In genomic region chr11:18775492-18776292, GRCh38 we compare ENCODE assay signal across 9 cellular contexts. TPM values are rescaled to one million over a fixed set of nuclear protein-coding genes. Genes with fewer than 3 reads are reported as not detected.
DNase-seq lines count a peak whose midpoint lies in the region; ATAC-seq, FAIRE-seq and TF ChIP-seq lines count a peak whose summit lies in the region.
"Had no signal": no experiment of that assay in that cellular context is flagged by ENCODE, and none has a peak within 500 bp of the region (broad histone marks: within the 10 kb centered on the region; RNA-seq: fewer than 3 reads in every experiment).

No MANE protein-coding gene starts in this region.

- H3K9ac ChIP-seq in GM12878 (ENCODE audit: control insufficient read depth, insufficient read depth, low read length), result no peak overlapping the region
- H3K9ac ChIP-seq: BLaER1 treated with 17β-estradiol and CSF1 and Interleukin-3, amounts not matched to agents 10 nM and 100 nM had no signal

- no peak overlapping the region for H3K27ac ChIP-seq in GM12878 (ENCODE audit: control insufficient read depth, insufficient read depth)
- H3K27ac ChIP-seq: BLaER1 treated with 17β-estradiol and CSF1 and Interleukin-3, amounts not matched to agents 10 nM and 100 nM had no signal

- TF ChIP-seq RAD21 in GM12878 (IDR thresholded peaks at IDR 0.05; ENCODE audit: insufficient read depth, low read depth, low read length), result peak; percentile 70

- TF ChIP-seq EP300 in GM12878 (IDR thresholded peaks at IDR 0.05; ENCODE audit: borderline replicate concordance in 1 of 2, control insufficient read depth in 1 of 2, low read depth in 2 of 2, low read length in 2 of 2), result no peak

- ATAC-seq in GM21529 (IDR thresholded peaks at IDR 0.05; ENCODE audit: unreplicated experiment), result peak; percentile 87
- peak; percentile 94 for ATAC-seq in GM12878

- H4K20me1 ChIP-seq in GM12878 (ENCODE audit: control insufficient read depth, insufficient read depth), result no peaks in the 10 kb centered on the region

- DNase-seq in NCI-H1105 treated with DMSO at 0.1 percent for 48 hours (lab: John Stamatoyannopoulos, UW), result peak; percentile 13
- DNase-seq in NCI-H1105 (lab: John Stamatoyannopoulos, UW), result no peak
- peak; percentile 61 for DNase-seq in HuH-7 (ENCODE audit: low spot score)
- peak; percentile 23 to 45 for DNase-seq in SW 1271 (lab: John Stamatoyannopoulos, UW)
- DNase-seq in GM12878 (ENCODE audit: low read depth, low spot score), result no peak
- DNase-seq in kidney glomerular epithelial cell (lab: John Stamatoyannopoulos, UW), result peak; percentile 13
- peak; percentile 61 for DNase-seq in stimulated activated CD8-positive, alpha-beta memory T cell treated with anti-CD3 and anti-CD28 coated beads, Interleukin-2, amount 100 ng/mL, for 48 hours (ENCODE audit: low read depth in 2 of 2)

- peak; percentile 81 to 92 (median 92) for TF ChIP-seq CTCF in GM12878 (IDR thresholded peaks at IDR 0.05 in 2 of 3, conservative IDR thresholded peaks at IDR 0.05 in 1 of 3; ENCODE audit: control insufficient read depth in 2 of 3, extremely low read depth in 1 of 3, insufficient read depth in 1 of 3, low read depth in 3 of 3, low read length in 3 of 3)

- RAD21 ChIA-PET in GM12878 (lab: Charles Lee; ENCODE audit: unreplicated experiment), result interaction anchor here (0.9 to 5.1 kb wide), 13 partner anchors 10 to 235 kb away, joined by 3 to 34 read pairs (median 4); partner anchors contain the start of gene SPTY2D1

- FAIRE-seq in GM12878 (lab: Jason Lieb, UNC), result peak; percentile 91

- TF ChIP-seq POLR2A in GM12878 (IDR thresholded peaks at IDR 0.05; ENCODE audit: low read depth, low read length), result no peak

- no peaks in the 10 kb centered on the region; the same call in 2 of the 3 replicates for H3K9me3 ChIP-seq in GM12878 (replicated peaks; ENCODE audit: control insufficient read depth, insufficient read depth, low read length)
- H3K9me3 ChIP-seq: BLaER1 treated with 17β-estradiol and CSF1 and Interleukin-3, amounts not matched to agents 10 nM and 100 nM had no signal

- CTCF ChIA-PET in GM12878 (lab: Yijun Ruan, JAX), result interaction anchor here (0.7 to 7.9 kb wide), 26 partner anchors 9 to 660 kb away, joined by 3 to 310 read pairs (median 5); no protein-coding TSS in a partner anchor

- POLR2A ChIA-PET in GM12878 (lab: Charles Lee), result no interaction called here

- no TSS peak for BruUV-seq in GM12878 (replicated peaks; lab: Mats Ljungman, UMichigan)

- peaks cover 5% of the 10 kb centered on the region for H3K4me1 ChIP-seq in GM12878 (ENCODE audit: control insufficient read depth, insufficient read depth, low read length)

- H2AFZ ChIP-seq in GM12878 (ENCODE audit: control insufficient read depth, low read depth, low read length), result no peak overlapping the region

- WGBS in GM12878 (ENCODE audit: insufficient coverage, insufficient replicate concordance, low lambda C conversion rate, missing lambda C conversion rate), result 37% methylated on average over 14 of the region's 16 CpGs

- SMC1A ChIA-PET in GM12878 (lab: Charles Lee; ENCODE audit: uncharacterized antibody, unreplicated experiment), result interaction anchor here (0.6 to 11.8 kb wide), 16 partner anchors 10 to 249 kb away, joined by 3 to 174 read pairs (median 4); partner anchors contain the start of genes TSG101 and UEVLD

- H3K36me3 ChIP-seq in GM12878 (ENCODE audit: control insufficient read depth in 2 of 2, insufficient read depth in 2 of 2, low read length in 1 of 2), result no peaks in the 10 kb centered on the region
- H3K36me3 ChIP-seq: BLaER1 treated with 17β-estradiol and CSF1 and Interleukin-3, amounts not matched to agents 10 nM and 100 nM had no signal

- H3K4me3 ChIP-seq in GM12878, result no peak overlapping the region
- H3K4me3 ChIP-seq: BLaER1 treated with 17β-estradiol and CSF1 and Interleukin-3, amounts not matched to agents 10 nM and 100 nM had no signal

- intact Hi-C loops in GM12878 (cut with micrococcal nuclease; ENCODE audit: unreplicated experiment), result loop anchor here (1.0 kb wide), 2 partner anchors 27 to 78 kb away; no protein-coding TSS in a partner anchor

- H3K79me2 ChIP-seq in GM12878 (ENCODE audit: control insufficient read depth, insufficient read depth, low read length), result no peaks in the 10 kb centered on the region

- no peak overlapping the region for H3K4me2 ChIP-seq in GM12878 (ENCODE audit: control insufficient read depth, insufficient read depth)
- H3K4me2 ChIP-seq: BLaER1 treated with 17β-estradiol and CSF1 and Interleukin-3, amounts not matched to agents 10 nM and 100 nM had no signal

- no peaks in the 10 kb centered on the region; a peak in 1 of 4 replicates for H3K27me3 ChIP-seq in GM12878 (replicated peaks in 1 of 2; ENCODE audit: control insufficient read depth in 2 of 2, insufficient read depth in 2 of 2, low read length in 1 of 2)
- H3K27me3 ChIP-seq: BLaER1 treated with 17β-estradiol and CSF1 and Interleukin-3, amounts not matched to agents 10 nM and 100 nM had no signal

- in situ Hi-C loops in GM12878 (cut with MboI), result no loop called here

TF ChIP-seq in GM12878, 131 proteins besides CTCF, POLR2A, EP300 and RAD21:
- TF ChIP-seq SMARCA5 (IDR thresholded peaks at IDR 0.05) (0 out of 2 replicates have a peak, but pooled peaks have one; percentile 40), ESRRA (IDR thresholded peaks at IDR 0.05; ENCODE audit: low read length) (peak; percentile 87; the same call in 1 of the 2 replicates), ZBED1 (IDR thresholded peaks at IDR 0.05; ENCODE audit: borderline replicate concordance) (no peak), NR2F1 (conservative IDR thresholded peaks at IDR 0.05) (peak; percentile 70), SMC3 (IDR thresholded peaks at IDR 0.05; ENCODE audit: borderline replicate concordance, low read length) (peak; percentile 76), ZNF207 (IDR thresholded peaks at IDR 0.05; ENCODE audit: borderline replicate concordance) (0 out of 2 replicates have a peak, but pooled peaks have one; percentile 50), PKNOX1 (IDR thresholded peaks at IDR 0.05) (peak; percentile 13; the same call in 1 of the 2 replicates), WRNIP1 (IDR thresholded peaks at IDR 0.05; ENCODE audit: borderline replicate concordance, low read depth, low read length) (0 out of 2 replicates have a peak, but pooled peaks have one; percentile 65), NBN (IDR thresholded peaks at IDR 0.05) (0 out of 2 replicates have a peak, but pooled peaks have one; percentile 22), YY1 (IDR thresholded peaks at IDR 0.05; ENCODE audit: low read depth, low read length) (peak; percentile 68), ZNF274 (IDR thresholded peaks at IDR 0.05; ENCODE audit: insufficient read depth, insufficient read length) (no peak), HCFC1 (IDR thresholded peaks at IDR 0.05; ENCODE audit: low read length) (no peak), NR2C1 (IDR thresholded peaks at IDR 0.05) (peak; percentile 49; the same call in 1 of the 2 replicates)

RNA-seq across cellular contexts. Expression of gene PTPN5, which starts 15.9 kb away (rescaled TPM):
- not detected in 2 replicates for total RNA-seq in GM12878 (2013; cell fraction: nucleolus; rRNA removed)
- total RNA-seq in GM12878 (2014; rRNA removed) (not detected in 2 replicates), GM12878 (2014; rRNA removed; fragmentation: Illumina TruSeq; extraction: Trizol) (not detected in 2 replicates), GM12878 (2021) (not detected in 2 replicates)
- not detected for polyA plus RNA-seq in GM12878 (2011; ENCODE audit: low read depth)
- polyA plus RNA-seq in GM12878 (2011; rRNA removed) (0.04 TPM in 2 replicates), GM12878 (2014; fragmentation: Illumina TruSeq; extraction: Trizol) (0.06 TPM in 1 of 2 replicates, not detected in the other), GM12878 (2014; fragmentation: Nextera tagmentation; extraction: Ambion mirVana) (not detected), GM12878 (2014; rRNA removed) (not detected in 2 replicates), GM12878 (2016; fragmentation: Nextera tagmentation; extraction: Ambion mirVana) (under 1 TPM in 1 of 2 experiments, not detected in 1; 0.05 TPM)
- 0.01 and 0.03 TPM in 2 replicates for polyA plus RNA-seq in GM12878 (2011; cell fraction: cytosol; rRNA removed)
- polyA plus RNA-seq in GM12878 (2011; cell fraction: nucleus; rRNA removed), result 0.13 and 0.15 TPM in 2 replicates
- polyA plus RNA-seq in GM12878 (2012), result not detected in 2 replicates
- not detected in 2 replicates for polyA minus RNA-seq in GM12878 (2011; rRNA and poly(A)+ RNA removed)
- polyA minus RNA-seq in GM12878 (2011; cell fraction: cytosol; rRNA and poly(A)+ RNA removed), result not detected in 2 replicates
- polyA minus RNA-seq in GM12878 (2011; cell fraction: nucleus; rRNA and poly(A)+ RNA removed), result not detected in 2 replicates

RNA-seq across cellular contexts. Expression of gene IGSF22, which starts 49.7 kb away (rescaled TPM):
- total RNA-seq in GM12878 (2013; cell fraction: nucleolus; rRNA removed), result not detected in 2 replicates
- not detected in 2 replicates for total RNA-seq in GM12878 (2014; rRNA removed)
- not detected in 2 replicates for total RNA-seq in GM12878 (2014; rRNA removed; fragmentation: Illumina TruSeq; extraction: Trizol)
- not detected in 2 replicates for total RNA-seq in GM12878 (2021)
- polyA plus RNA-seq in GM12878 (2011; ENCODE audit: low read depth), result not detected
- not detected in 2 replicates for polyA plus RNA-seq in GM12878 (2011; rRNA removed)
- 0.01 TPM in 1 of 2 replicates, not detected in the other for polyA plus RNA-seq in GM12878 (2011; cell fraction: cytosol; rRNA removed)
- not detected in 2 replicates for polyA plus RNA-seq in GM12878 (2011; cell fraction: nucleus; rRNA removed)
- polyA plus RNA-seq in GM12878 (2012), result 0.14 and 0.36 TPM in 2 replicates
- polyA plus RNA-seq in GM12878 (2014; fragmentation: Illumina TruSeq; extraction: Trizol), result not detected in 2 replicates
- polyA plus RNA-seq in GM12878 (2014; fragmentation: Nextera tagmentation; extraction: Ambion mirVana), result under 1 TPM; 0.02 to 0.18 TPM
- polyA plus RNA-seq in GM12878 (2014; rRNA removed), result not detected in 2 replicates
- polyA plus RNA-seq in GM12878 (2016; fragmentation: Nextera tagmentation; extraction: Ambion mirVana), result not detected
- polyA minus RNA-seq in GM12878 (2011; rRNA and poly(A)+ RNA removed), result not detected in 2 replicates
- not detected in 2 replicates for polyA minus RNA-seq in GM12878 (2011; cell fraction: cytosol; rRNA and poly(A)+ RNA removed)
- polyA minus RNA-seq in GM12878 (2011; cell fraction: nucleus; rRNA and poly(A)+ RNA removed), result not detected in 2 replicates

Comparison
In these comparisons a context has a peak if more than half of its experiments do, and no peak if none do; other contexts are left out.
1. DNase-seq: peak in NCI-H1105 treated with DMSO at 0.1 percent for 48 hours (single experiment), HuH-7 (single experiment), SW 1271 (2 of 2), kidney glomerular epithelial cell (single experiment) and stimulated activated CD8-positive, alpha-beta memory T cell treated with anti-CD3 and anti-CD28 coated beads, Interleukin-2, amount 100 ng/mL, for 48 hours (2 of 2); none in NCI-H1105 (single experiment) and GM12878 (single experiment).